Comparison of ENCODE assay signal across 25 cellular contexts in genomic region chr19:28949027-28949426, GRCh38.
DNase-seq lines count a peak whose midpoint lies in the region; ATAC-seq, FAIRE-seq and TF ChIP-seq lines count a peak whose summit lies in the region.
"Had no signal": no experiment of that assay in that cellular context is flagged by ENCODE, and none has a peak within 500 bp of the region (broad histone marks: within the 10 kb centered on the region; RNA-seq: fewer than 3 reads in every experiment).

No MANE protein-coding gene starts in this region.

- no peak for TF ChIP-seq POLR2A in K562 (conservative IDR thresholded peaks at IDR 0.05)
- TF ChIP-seq POLR2A in esophagus muscularis mucosa (IDR thresholded peaks at IDR 0.05; ENCODE audit: low read depth) = no peak
- TF ChIP-seq POLR2A in GM12891 (IDR thresholded peaks at IDR 0.05; ENCODE audit: low read depth, low read length) = no peak

- H3K36me3 ChIP-seq in BLaER1 (no peaks in the 10 kb centered on the region), HEK293 (ENCODE audit: control insufficient read depth in 2 of 2, insufficient read depth in 1 of 2, low read length in 2 of 2) (no peaks in the 10 kb centered on the region), K562 (ENCODE audit: control insufficient read depth, insufficient read depth, low read length) (no peaks in the 10 kb centered on the region), esophagus muscularis mucosa (no peaks in the 10 kb centered on the region)

- intact Hi-C loops in K562 (cut with micrococcal nuclease) (loop anchor here (10.0 kb wide), 1 partner anchor 576 kb away; the partner anchor contains the start of gene VSTM2B), esophagus muscularis mucosa (cut with DNase I) (no loop called here)

- CTCF ChIA-PET in HEK293 (lab: Yijun Ruan, JAX) = no interaction called here
- CTCF ChIA-PET in K562 (lab: Yijun Ruan, JAX; ENCODE audit: low intra/inter-chr PET ratio) = no interaction called here

- BruUV-seq in K562 (replicated peaks; lab: Mats Ljungman, UMichigan) = no TSS peak

- H3K27ac ChIP-seq in BLaER1 = no peak overlapping the region
- no peak overlapping the region for H3K27ac ChIP-seq in HEK293 (ENCODE audit: extremely low read depth, low read depth, low read length)
- no peak overlapping the region for H3K27ac ChIP-seq in K562 (ENCODE audit: extremely low read depth, low read depth, low read length)
- H3K27ac ChIP-seq in esophagus muscularis mucosa (replicated peaks in 1 of 4) = no peak overlapping the region
- H3K27ac ChIP-seq: 22Rv1, A549, C4-2B had no signal

- TF ChIP-seq EP300 in K562 (IDR thresholded peaks at IDR 0.05; ENCODE audit: low read length) = no peak
- no peak for TF ChIP-seq EP300 in esophagus muscularis mucosa (IDR thresholded peaks at IDR 0.05)

- H4K20me1 ChIP-seq in BLaER1 = no peaks in the 10 kb centered on the region
- no peaks in the 10 kb centered on the region for H4K20me1 ChIP-seq in K562 (replicated peaks; ENCODE audit: control insufficient read depth, insufficient read depth, low read length)

- FAIRE-seq in K562 (lab: Jason Lieb, UNC) (no peak), GM12891 (lab: Jason Lieb, UNC) (no peak)
- FAIRE-seq: D721Med, GM12878, GM18507 had no signal

- H3K27me3 ChIP-seq in BLaER1 (no peaks in the 10 kb centered on the region), K562 (ENCODE audit: control insufficient read depth in 2 of 2, insufficient read depth in 2 of 2, low read length in 2 of 2) (no peaks in the 10 kb centered on the region; a peak in 2 of 5 replicates), esophagus muscularis mucosa (peaks cover 0 to 37% (median 0%) of the 10 kb centered on the region in 4 donors)

- TF ChIP-seq CTCF in HEK293 (tag by site-specific recombination; IDR thresholded peaks at IDR 0.05) = no peak
- no peak for TF ChIP-seq CTCF in K562 (IDR thresholded peaks at IDR 0.05 in 2 of 3, conservative IDR thresholded peaks at IDR 0.05 in 1 of 3; ENCODE audit: insufficient read depth in 2 of 3, low read depth in 1 of 3, low read length in 3 of 3)
- TF ChIP-seq CTCF in esophagus muscularis mucosa (IDR thresholded peaks at IDR 0.05) = no peak

- WGBS in K562 (ENCODE audit: insufficient coverage, low coverage, missing lambda C conversion rate) = no CpG with 5 or more reads among the region's 1 CpG
- WGBS in esophagus muscularis mucosa = 81% methylated on average over 1 of the region's 1 CpG

- in situ Hi-C loops in K562 (cut with MboI) = no loop called here

- POLR2A ChIA-PET in HEK293 (lab: Yijun Ruan, JAX) (no interaction called here), K562 (lab: Yijun Ruan, JAX) (interaction anchor here (0.6 kb wide), 1 partner anchor 9 kb away, joined by 3 read pairs; no protein-coding TSS in a partner anchor)

- H3K4me3 ChIP-seq in BLaER1 (no peak overlapping the region), HEK293 (ENCODE audit: low read depth, low read length) (no peak overlapping the region), K562 (no peak overlapping the region), esophagus muscularis mucosa (no peak overlapping the region)
- H3K4me3 ChIP-seq: A549, GM12878 had no signal

- H3K9ac ChIP-seq in BLaER1 = no peak overlapping the region
- H3K9ac ChIP-seq in K562 (ENCODE audit: insufficient read depth in 1 of 2, low read depth in 2 of 2, low read length in 2 of 2) = no peak overlapping the region

- TF ChIP-seq RAD21 in K562 (CRISPR knock-in tag; conservative IDR thresholded peaks at IDR 0.05 in 1 of 2, IDR thresholded peaks at IDR 0.05 in 1 of 2) = no peak

- DNase-seq in K562 (ENCODE audit: extremely low read depth in 1 of 4, low spot score in 3 of 4) (no peak), esophagus muscularis mucosa (ENCODE audit: extremely low spot score) (peak; percentile 62), GM12891 (ENCODE audit: insufficient read length, low spot score) (no peak), DMS 273 treated with DMSO at 0.1 percent for 48 hours (lab: John Stamatoyannopoulos, UW) (no peak), middle frontal gyrus (ENCODE audit: extremely low spot score, low spot score) (no peak)
- DNase-seq: AML-193; Caco-2; Calu3; CD4-positive, alpha-beta T cell; CD8-positive, alpha-beta T cell; DMS153; DMS53; DMS79; DND-41; EL; GDM1 had no signal

- ATAC-seq in K562 = no peak
- no peak for ATAC-seq in HG02642 (IDR thresholded peaks at IDR 0.05; ENCODE audit: poor library complexity, unreplicated experiment)
- ATAC-seq: A549; CD8-positive, alpha-beta T cell; GM12878 had no signal

- H3K4me2 ChIP-seq in BLaER1 = peak overlapping the region; percentile 50
- H3K4me2 ChIP-seq in K562 (ENCODE audit: insufficient read depth, low read length) = no peak overlapping the region
- H3K4me2 ChIP-seq: A549 had no signal

- no peaks in the 10 kb centered on the region for H3K79me2 ChIP-seq in K562 (ENCODE audit: control insufficient read depth, insufficient read depth, low read length)

- no peaks in the 10 kb centered on the region; the same call in 1 of the 2 replicates for H3K9me3 ChIP-seq in BLaER1
- no peaks in the 10 kb centered on the region for H3K9me3 ChIP-seq in HEK293 (ENCODE audit: control insufficient read depth, insufficient read depth, low read depth, low read length)
- no peaks in the 10 kb centered on the region for H3K9me3 ChIP-seq in K562 (replicated peaks; ENCODE audit: control insufficient read depth, insufficient read depth, low read depth, low read length)
- H3K9me3 ChIP-seq in esophagus muscularis mucosa = peaks cover 0 to under 1% (median 0%) of the 10 kb centered on the region in 4 donors
- H3K9me3 ChIP-seq: Caco-2 had no signal

- H3K4me1 ChIP-seq in BLaER1 (peaks cover 22% of the 10 kb centered on the region), HEK293 (ENCODE audit: control insufficient read depth, insufficient read depth, low read length) (no peaks in the 10 kb centered on the region), K562 (replicated peaks in 1 of 2; ENCODE audit: control insufficient read depth in 2 of 2, insufficient read depth in 2 of 2, low read length in 2 of 2) (no peaks in the 10 kb centered on the region), esophagus muscularis mucosa (no peaks in the 10 kb centered on the region)
- H3K4me1 ChIP-seq: A549, Caco-2 had no signal

- H2AFZ ChIP-seq in K562 (ENCODE audit: low read depth, low read length) = no peak overlapping the region

- H3K9me1 ChIP-seq in K562 (ENCODE audit: control insufficient read depth, insufficient read depth, low read length) = no peaks in the 10 kb centered on the region

TF ChIP-seq in K562, 482 proteins besides CTCF, POLR2A, EP300 and RAD21:
- no peak for TF ChIP-seq ZNF444 (CRISPR knock-in tag; IDR thresholded peaks at IDR 0.05)
- TF ChIP-seq ZNF280B (CRISPR knock-in tag; IDR thresholded peaks at IDR 0.05) = no peak
- TF ChIP-seq ZNF512 (tag; IDR thresholded peaks at IDR 0.05) = peak; percentile 50
- TF ChIP-seq EP400 (IDR thresholded peaks at IDR 0.05) = no peak

TF ChIP-seq in GM12891, 5 proteins besides CTCF, POLR2A, EP300 and RAD21:
- no peak for TF ChIP-seq PAX5 (IDR thresholded peaks at IDR 0.05; ENCODE audit: insufficient read depth, low read length, severe bottlenecking)
- no peak for TF ChIP-seq TAF1 (IDR thresholded peaks at IDR 0.05; ENCODE audit: low read depth, low read length)
- no peak for TF ChIP-seq POLR2AphosphoS5 (IDR thresholded peaks at IDR 0.05; ENCODE audit: low read depth, low read length)
- no peak for TF ChIP-seq POU2F2 (IDR thresholded peaks at IDR 0.05; ENCODE audit: low read depth, low read length)
- TF ChIP-seq SPI1 (IDR thresholded peaks at IDR 0.05; ENCODE audit: low read depth, low read length) = no peak
